ENCODE assay signal across 1 cellular context in the genomic region with DNA sequence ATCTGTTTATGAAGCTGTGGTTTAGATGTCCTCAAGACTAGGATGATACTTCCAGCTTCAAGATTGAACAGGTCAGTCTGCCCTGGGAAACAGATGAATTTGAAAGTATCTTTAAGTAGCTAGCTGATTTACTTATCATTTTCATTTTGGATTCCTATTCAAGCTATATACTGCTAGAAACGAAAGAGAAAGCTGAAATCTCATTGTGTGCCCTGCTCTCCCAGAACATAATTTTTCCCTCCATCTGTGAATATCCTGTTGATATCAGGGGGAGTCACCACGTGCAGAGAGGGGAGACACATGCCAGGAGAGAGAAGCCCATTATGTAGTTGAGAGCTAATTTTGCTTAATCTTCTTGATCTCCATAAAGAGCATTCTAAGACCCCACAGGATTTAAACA.
TF ChIP-seq lines count a peak whose summit lies in the region.

No MANE protein-coding gene starts in this region.

TF ChIP-seq in HepG2, 621 proteins besides CTCF, POLR2A, EP300 and RAD21 (continued from another document):
- TF ChIP-seq, protein P1, sequence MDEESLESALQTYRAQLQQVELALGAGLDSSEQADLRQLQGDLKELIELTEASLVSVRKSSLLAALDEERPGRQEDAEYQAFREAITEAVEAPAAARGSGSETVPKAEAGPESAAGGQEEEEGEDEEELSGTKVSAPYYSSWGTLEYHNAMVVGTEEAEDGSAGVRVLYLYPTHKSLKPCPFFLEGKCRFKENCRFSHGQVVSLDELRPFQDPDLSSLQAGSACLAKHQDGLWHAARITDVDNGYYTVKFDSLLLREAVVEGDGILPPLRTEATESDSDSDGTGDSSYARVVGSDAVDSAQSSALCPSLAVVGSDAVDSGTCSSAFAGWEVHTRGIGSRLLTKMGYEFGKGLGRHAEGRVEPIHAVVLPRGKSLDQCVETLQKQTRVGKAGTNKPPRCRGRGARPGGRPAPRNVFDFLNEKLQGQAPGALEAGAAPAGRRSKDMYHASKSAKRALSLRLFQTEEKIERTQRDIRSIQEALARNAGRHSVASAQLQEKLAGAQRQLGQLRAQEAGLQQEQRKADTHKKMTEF (CRISPR knock-in tag; IDR thresholded peaks at IDR 0.05): no peak
- TF ChIP-seq MTA1 (CRISPR knock-in tag; IDR thresholded peaks at IDR 0.05; ENCODE audit: borderline replicate concordance) (no peak), TBX3 (IDR thresholded peaks at IDR 0.05; ENCODE audit: borderline replicate concordance) (no peak), HNRNPLL (IDR thresholded peaks at IDR 0.05; ENCODE audit: low read depth, low read length, poor library complexity, severe bottlenecking) (no peak), HOMEZ (CRISPR knock-in tag; IDR thresholded peaks at IDR 0.05; ENCODE audit: low read depth) (no peak)
